In genomic region chr3:8663177-8664061, GRCh38 we compare ENCODE assay signal across 8 cellular contexts. TPM values are rescaled to one million over a fixed set of nuclear protein-coding genes. Genes with fewer than 3 reads are reported as not detected.
DNase-seq lines count a peak whose midpoint lies in the region; ATAC-seq, FAIRE-seq and TF ChIP-seq lines count a peak whose summit lies in the region.

No MANE protein-coding gene starts in this region.

- intact Hi-C loops in K562 (cut with micrococcal nuclease) = loop anchor here (5.0 kb wide), 2 partner anchors 104 to 404 kb away; partner anchors contain the start of gene OXTR

- DNase-seq in AG08396 (ENCODE audit: low spot score) (peak; percentile 71), GM04504 (ENCODE audit: low read depth) (peak; percentile 45), K562 (ENCODE audit: extremely low read depth in 1 of 4, low spot score in 3 of 4) (peak; percentile 87 to 91 (median 90)), islet precursor cell (peak; percentile 87), T-helper 9 cell (no peak)
- DNase-seq in stimulated activated CD8-positive, alpha-beta memory T cell treated with anti-CD3 and anti-CD28 coated beads, Interleukin-15, amount 100 ng/mL, for 1 hour (ENCODE audit: low read depth) = peak; percentile 6

- POLR2A ChIA-PET in K562 (lab: Yijun Ruan, JAX) = interaction anchor here (1.1 to 1.6 kb wide), 2 partner anchors 10 to 20 kb away, joined by 3 to 5 read pairs; no protein-coding TSS in a partner anchor

- H3K9me3 ChIP-seq in OCI-LY3 (ENCODE audit: insufficient read depth, low read length) (no peaks in the 10 kb centered on the region), K562 (replicated peaks; ENCODE audit: control insufficient read depth, insufficient read depth, low read depth, low read length) (no peaks in the 10 kb centered on the region)

- peak; percentile 60 for TF ChIP-seq CTCF in OCI-LY3 (IDR thresholded peaks at IDR 0.05; ENCODE audit: low read depth, low read length)
- peak; percentile 65 to 76 (median 69) for TF ChIP-seq CTCF in K562 (IDR thresholded peaks at IDR 0.05 in 2 of 3, conservative IDR thresholded peaks at IDR 0.05 in 1 of 3; ENCODE audit: insufficient read depth in 2 of 3, low read depth in 1 of 3, low read length in 3 of 3)

- ATAC-seq in HG03460 (IDR thresholded peaks at IDR 0.05; ENCODE audit: unreplicated experiment) = peak; percentile 50
- ATAC-seq in K562 = peak; percentile 97

- no peak overlapping the region for H3K4me3 ChIP-seq in OCI-LY3 (ENCODE audit: low read length)
- no peak overlapping the region for H3K4me3 ChIP-seq in K562

- H3K36me3 ChIP-seq in OCI-LY3 (replicated peaks; ENCODE audit: low read depth, low read length) (no peaks in the 10 kb centered on the region), K562 (ENCODE audit: control insufficient read depth, insufficient read depth, low read length) (no peaks in the 10 kb centered on the region)

- in situ Hi-C loops in K562 (cut with MboI) = no loop called here

- CTCF ChIA-PET in K562 (lab: Yijun Ruan, JAX; ENCODE audit: low intra/inter-chr PET ratio) = interaction anchor here (1.2 to 1.7 kb wide), 2 partner anchors 404 to 639 kb away, joined by 4 to 5 read pairs; no protein-coding TSS in a partner anchor

- H3K79me2 ChIP-seq in OCI-LY3 (ENCODE audit: low read length) (no peaks in the 10 kb centered on the region), K562 (ENCODE audit: control insufficient read depth, insufficient read depth, low read length) (no peaks in the 10 kb centered on the region)

- peak; percentile 18 to 65; a peak in 3 of 4 replicates for TF ChIP-seq RAD21 in K562 (CRISPR knock-in tag; conservative IDR thresholded peaks at IDR 0.05 in 1 of 2, IDR thresholded peaks at IDR 0.05 in 1 of 2)

- TF ChIP-seq POLR2A in K562 (conservative IDR thresholded peaks at IDR 0.05) = no peak

- BruUV-seq in K562 (replicated peaks; lab: Mats Ljungman, UMichigan) = no TSS peak

- no peak for TF ChIP-seq EP300 in K562 (IDR thresholded peaks at IDR 0.05; ENCODE audit: low read length)

- FAIRE-seq in K562 (lab: Jason Lieb, UNC) = peak; percentile 89

- H3K4me1 ChIP-seq in OCI-LY3 (ENCODE audit: low read length) (peaks cover 16% of the 10 kb centered on the region), K562 (replicated peaks in 1 of 2; ENCODE audit: control insufficient read depth in 2 of 2, insufficient read depth in 2 of 2, low read length in 2 of 2) (no peaks in the 10 kb centered on the region; a peak in 2 of 5 replicates)

- no peak overlapping the region for H3K27ac ChIP-seq in OCI-LY3 (ENCODE audit: low read length)
- H3K27ac ChIP-seq in K562 (ENCODE audit: extremely low read depth, low read depth, low read length) = no peak overlapping the region

- H3K9me1 ChIP-seq in K562 (ENCODE audit: control insufficient read depth, insufficient read depth, low read length) = no peaks in the 10 kb centered on the region

- WGBS in K562 (ENCODE audit: insufficient coverage, low coverage, missing lambda C conversion rate) = 9% methylated on average over 12 of the region's 12 CpGs

- H3K27me3 ChIP-seq in OCI-LY3 (ENCODE audit: low read depth, low read length) = peaks cover 3% of the 10 kb centered on the region; the same call in 1 of the 2 replicates
- peaks cover 9 to 42% of the 10 kb centered on the region in 2 experiments for H3K27me3 ChIP-seq in K562 (ENCODE audit: control insufficient read depth in 2 of 2, insufficient read depth in 2 of 2, low read length in 2 of 2)

- H3K4me2 ChIP-seq in OCI-LY3 (ENCODE audit: low read length) (no peak overlapping the region), K562 (ENCODE audit: insufficient read depth, low read length) (peak overlapping the region; percentile 34)

- no peak overlapping the region for H3K9ac ChIP-seq in OCI-LY3 (ENCODE audit: low read length)
- no peak overlapping the region for H3K9ac ChIP-seq in K562 (ENCODE audit: insufficient read depth in 1 of 2, low read depth in 2 of 2, low read length in 2 of 2)

- H4K20me1 ChIP-seq in OCI-LY3 (ENCODE audit: insufficient read depth, low read length) = no peaks in the 10 kb centered on the region
- peaks cover 3% of the 10 kb centered on the region; the same call in 1 of the 2 replicates for H4K20me1 ChIP-seq in K562 (replicated peaks; ENCODE audit: control insufficient read depth, insufficient read depth, low read length)

- H2AFZ ChIP-seq in OCI-LY3 (ENCODE audit: low read depth, low read length) = no peak overlapping the region
- H2AFZ ChIP-seq in K562 (ENCODE audit: low read depth, low read length) = peak overlapping the region; percentile 63; the same call in 1 of the 2 replicates

TF ChIP-seq in K562, 482 proteins besides CTCF, POLR2A, EP300 and RAD21 (continues in another document):
- TF ChIP-seq TEAD1 (CRISPR knock-in tag; IDR thresholded peaks at IDR 0.05) = peak in 1 of 2 experiments; percentile 57; a peak in 1 of 4 replicates
- TF ChIP-seq ARNT (IDR thresholded peaks at IDR 0.05) = no peak
- TF ChIP-seq TEAD2 (tag; IDR thresholded peaks at IDR 0.05) = peak; percentile 59; the same call in 1 of the 2 replicates
- peak; percentile 62; the same call in 1 of the 2 replicates for TF ChIP-seq TEAD4 (IDR thresholded peaks at IDR 0.05; ENCODE audit: low read length)
- no peak for TF ChIP-seq TEAD4 (CRISPR knock-in tag; IDR thresholded peaks at IDR 0.05; ENCODE audit: borderline replicate concordance)
- TF ChIP-seq NR2C1 (IDR thresholded peaks at IDR 0.05) = no peak
- no peak for TF ChIP-seq NR2C1 (tag; IDR thresholded peaks at IDR 0.05)
- TF ChIP-seq ZNF740 (CRISPR knock-in tag; IDR thresholded peaks at IDR 0.05) = 0 out of 2 replicates have a peak, but pooled peaks have one; percentile 30
- TF ChIP-seq ZNF740 (tag; IDR thresholded peaks at IDR 0.05) = no peak
- 0 out of 2 replicates have a peak, but pooled peaks have one; percentile 19 for TF ChIP-seq ARID3A (IDR thresholded peaks at IDR 0.05; ENCODE audit: borderline replicate concordance, low read depth, low read length)
- no peak for TF ChIP-seq MECOM (CRISPR knock-in tag; IDR thresholded peaks at IDR 0.05)
- 0 out of 2 replicates have a peak, but pooled peaks have one; percentile 31 for TF ChIP-seq SMC3 (conservative IDR thresholded peaks at IDR 0.05; ENCODE audit: insufficient read depth, low read depth, low read length)
- TF ChIP-seq TCF3 (CRISPR knock-in tag; IDR thresholded peaks at IDR 0.05) = 0 out of 2 replicates have a peak, but pooled peaks have one; percentile 17
- TF ChIP-seq VEZF1 (CRISPR knock-in tag; IDR thresholded peaks at IDR 0.05) = peak; percentile 75

RNA-seq across cellular contexts. Expression of gene SSUH2, which starts 18.8 kb away (rescaled TPM):
- total RNA-seq in K562 (2011; cell fraction: chromatin; rRNA removed; ENCODE audit: low replicate concordance) = 0.46 TPM in 1 of 2 replicates, not detected in the other
- total RNA-seq in K562 (2011; cell fraction: nucleolus; rRNA removed) = 0.17 and 0.26 TPM in 2 replicates
- total RNA-seq in K562 (2011; cell fraction: nucleoplasm; rRNA removed) = not detected in 2 replicates
- not detected in 2 replicates for total RNA-seq in K562 (2014; rRNA removed)
- not detected in 2 replicates for total RNA-seq in K562 (2014; rRNA removed; fragmentation: Illumina TruSeq; extraction: Trizol)
- total RNA-seq in K562 (2015; rRNA removed; fragmentation: Illumina TruSeq; extraction: Trizol) = 0.15 TPM in 1 of 2 replicates, not detected in the other
- not detected in 2 replicates for total RNA-seq in K562 (2021)
- polyA plus RNA-seq in K562 (2011; rRNA removed) = 0.15 and 0.17 TPM in 2 replicates
- polyA plus RNA-seq in K562 (2011; cell fraction: cytosol; rRNA removed) = 0.12 TPM in 1 of 2 replicates, not detected in the other
- polyA plus RNA-seq in K562 (2011; cell fraction: nucleus; rRNA removed) = 0.55 and 0.69 TPM in 2 replicates
- 0.30 TPM in 1 of 2 replicates, not detected in the other for polyA plus RNA-seq in K562 (2012)
- polyA plus RNA-seq in K562 (2014; fragmentation: Illumina TruSeq; extraction: Trizol) = 0.04 TPM in 1 of 2 replicates, not detected in the other
- under 1 TPM in 1 of 2 experiments, not detected in 1; 0.04 TPM for polyA plus RNA-seq in K562 (2014; fragmentation: Nextera tagmentation; extraction: Ambion mirVana)
- polyA plus RNA-seq in K562 (2014; rRNA removed) = not detected in 2 replicates
- not detected in 2 replicates for polyA minus RNA-seq in K562 (2011; rRNA and poly(A)+ RNA removed)
- not detected in 2 replicates for polyA minus RNA-seq in K562 (2011; cell fraction: cytosol; rRNA and poly(A)+ RNA removed)
- polyA minus RNA-seq in K562 (2011; cell fraction: nucleus; rRNA and poly(A)+ RNA removed) = 0.22 TPM in 1 of 2 replicates, not detected in the other
